ENCODE assay signal across 34 cellular contexts in the genomic region with DNA sequence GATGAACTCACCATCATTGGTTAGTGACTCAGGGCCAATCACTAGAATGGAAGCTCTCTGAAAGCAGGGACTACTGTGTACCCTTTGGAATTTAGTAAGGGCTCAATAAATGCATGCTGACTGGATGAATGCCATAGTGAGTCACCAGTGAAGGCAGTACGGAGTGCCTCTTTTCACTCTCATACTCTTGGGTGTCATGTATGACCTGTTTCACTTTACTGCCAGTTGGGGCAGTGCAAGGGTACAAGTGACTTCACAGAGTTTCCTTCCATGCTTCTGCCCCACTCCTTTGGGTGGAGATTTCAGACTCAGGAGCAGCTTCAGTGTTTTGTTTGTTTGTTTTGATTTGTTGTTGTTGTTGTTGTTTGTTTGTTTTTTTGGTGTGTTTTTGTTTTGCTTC. TPM values are rescaled to one million over a fixed set of nuclear protein-coding genes. Genes with fewer than 3 reads are reported as not detected.
"Had no signal": no experiment of that assay in that cellular context is flagged by ENCODE, and none has a peak within 500 bp of the region (broad histone marks: within the 10 kb centered on the region; RNA-seq: fewer than 3 reads in every experiment).

No MANE protein-coding gene starts in this region.

- H3K9me3 ChIP-seq: SJCRH30 had no signal

- H3K4me1 ChIP-seq: SJCRH30 had no signal

- FAIRE-seq: K562, TTC549 had no signal

- H3K27me3 ChIP-seq: SJCRH30 had no signal

- ATAC-seq: activated CD4-positive, alpha-beta T cell treated with anti-CD3 and anti-CD28 coated beads for 36 hours; activated CD4-positive, CD25-positive, alpha-beta regulatory T cell treated with anti-CD3 and anti-CD28 coated beads, Interleukin-2, amount 50 U/mL, for 24 hours; activated CD8-positive, alpha-beta T cell treated with anti-CD3 and anti-CD28 coated beads, Interleukin-2, amount 10 ng/mL, durations not matched to agents 7 days and 5 days; activated naive CD8-positive, alpha-beta T cell treated with anti-CD3 and anti-CD28 coated beads, Interleukin-2, amount 50 U/mL, for 24 hours; K562 had no signal

- H3K4me1 Mint-ChIP-seq: activated CD4-positive, alpha-beta T cell treated with anti-CD3 and anti-CD28 coated beads for 36 hours; activated CD4-positive, alpha-beta T cell treated with anti-CD3 and anti-CD28 coated beads, Interleukin-2, amount 10 ng/mL, durations not matched to agents 7 days and 5 days; activated naive CD4-positive, alpha-beta T cell treated with anti-CD3 and anti-CD28 coated beads, Interleukin-2, amount 10 ng/mL, durations not matched to agents 7 days and 5 days; activated naive CD8-positive, alpha-beta T cell treated with anti-CD3 and anti-CD28 coated beads, Interleukin-2, amount 50 U/mL, for 24 hours; central memory CD8-positive, alpha-beta T cell had no signal

- H3K36me3 Mint-ChIP-seq: activated naive CD4-positive, alpha-beta T cell treated with anti-CD3 and anti-CD28 coated beads, Interleukin-2, amount 10 ng/mL, durations not matched to agents 7 days and 5 days; activated naive CD8-positive, alpha-beta T cell had no signal

- H3K27ac ChIP-seq: cardiac muscle cell, SJCRH30, SK-N-MC had no signal

- H3K27ac Mint-ChIP-seq: activated CD4-positive, alpha-beta T cell treated with anti-CD3 and anti-CD28 coated beads for 36 hours; activated CD4-positive, alpha-beta T cell treated with anti-CD3 and anti-CD28 coated beads, Interleukin-2, amount 10 ng/mL, durations not matched to agents 7 days and 5 days; activated CD8-positive, alpha-beta T cell treated with anti-CD3 and anti-CD28 coated beads, Interleukin-2, amount 10 ng/mL, durations not matched to agents 7 days and 5 days; activated naive CD4-positive, alpha-beta T cell treated with anti-CD3 and anti-CD28 coated beads, Interleukin-2, amount 10 ng/mL, durations not matched to agents 7 days and 5 days; activated naive CD8-positive, alpha-beta T cell; activated naive CD8-positive, alpha-beta T cell treated with anti-CD3 and anti-CD28 coated beads, Interleukin-2, amount 50 U/mL, for 24 hours; activated T-cell treated with anti-CD3 and anti-CD28 coated beads, Interleukin-2, amount 50 U/mL, for 24 hours; activated T-helper 1 cell treated with anti-CD3 and anti-CD28 coated beads, Interleukin-12 subunit alpha, Interleukin-12 subunit beta, Interleukin-2, Interleukin-4 antibody, amounts not matched to agents 30 ng/mL and 10 ng/mL and 1 ng/mL, durations not matched to agents 14 hours and 24 hours and 36 hours had no signal

- H3K4me3 ChIP-seq: cardiac muscle cell, K562, SJCRH30, SK-N-MC had no signal

- H3K4me3 Mint-ChIP-seq: activated CD4-positive, alpha-beta T cell treated with anti-CD3 and anti-CD28 coated beads for 36 hours; activated CD4-positive, alpha-beta T cell treated with anti-CD3 and anti-CD28 coated beads, Interleukin-2, amount 10 ng/mL, durations not matched to agents 7 days and 5 days; activated CD8-positive, alpha-beta T cell treated with anti-CD3 and anti-CD28 coated beads, Interleukin-2, amount 10 ng/mL, durations not matched to agents 7 days and 5 days; activated naive CD4-positive, alpha-beta T cell treated with anti-CD3 and anti-CD28 coated beads, Interleukin-2, amount 10 ng/mL, durations not matched to agents 7 days and 5 days; activated naive CD8-positive, alpha-beta T cell; activated naive CD8-positive, alpha-beta T cell treated with anti-CD3 and anti-CD28 coated beads, Interleukin-2, amount 50 U/mL, for 24 hours; activated T-cell treated with anti-CD3 and anti-CD28 coated beads, Interleukin-2, amount 50 U/mL, for 24 hours; activated T-helper 1 cell treated with anti-CD3 and anti-CD28 coated beads, Interleukin-12 subunit alpha, Interleukin-12 subunit beta, Interleukin-2, Interleukin-4 antibody, amounts not matched to agents 30 ng/mL and 10 ng/mL and 1 ng/mL, durations not matched to agents 14 hours and 24 hours and 36 hours; central memory CD8-positive, alpha-beta T cell had no signal

- DNase-seq: activated CD4-positive, alpha-beta T cell treated with anti-CD3 and anti-CD28 coated beads for 36 hours; activated CD4-positive, alpha-beta T cell treated with anti-CD3 and anti-CD28 coated beads, Interleukin-2, amount 10 ng/mL, durations not matched to agents 7 days and 5 days; activated CD4-positive, alpha-beta T cell treated with anti-CD3 and anti-CD28 coated beads, Interleukin-2, amount 50 U/mL, for 48 hours; activated CD8-positive, alpha-beta T cell treated with anti-CD3 and anti-CD28 coated beads, Interleukin-2, amount 10 ng/mL, durations not matched to agents 7 days and 5 days; activated gamma-delta T cell treated with Interleukin-2 at 50 U/mL for 16 hours; activated naive CD4-positive, alpha-beta T cell treated with anti-CD3 and anti-CD28 coated beads, Interleukin-2, amount 10 ng/mL, durations not matched to agents 7 days and 5 days; activated naive CD8-positive, alpha-beta T cell treated with anti-CD3 and anti-CD28 coated beads, Interleukin-2, amount 50 U/mL, for 24 hours; activated T-cell treated with anti-CD3 and anti-CD28 coated beads, Interleukin-2, amount 50 U/mL, for 24 hours; aorta; NCI-H1048; NCI-H1105 treated with DMSO at 0.1 percent for 48 hours; NCI-H1436; NCI-H1694; NCI-H1930; NCI-H2081 treated with DMSO at 0.1 percent for 48 hours; NCI-H345; NCI-H526; NCI-H748 treated with DMSO at 0.1 percent for 48 hours; OCI-M1; SHP77; SJCRH30 had no signal

- H3K27me3 Mint-ChIP-seq: activated CD4-positive, alpha-beta T cell treated with anti-CD3 and anti-CD28 coated beads, Interleukin-2, amount 10 ng/mL, durations not matched to agents 7 days and 5 days; activated naive CD4-positive, alpha-beta T cell treated with anti-CD3 and anti-CD28 coated beads, Interleukin-2, amount 10 ng/mL, durations not matched to agents 7 days and 5 days; activated naive CD8-positive, alpha-beta T cell; activated naive CD8-positive, alpha-beta T cell treated with anti-CD3 and anti-CD28 coated beads, Interleukin-2, amount 50 U/mL, for 24 hours; central memory CD8-positive, alpha-beta T cell had no signal

- H3K9me3 Mint-ChIP-seq: activated CD4-positive, alpha-beta T cell treated with anti-CD3 and anti-CD28 coated beads, Interleukin-2, amount 10 ng/mL, durations not matched to agents 7 days and 5 days; activated naive CD4-positive, alpha-beta T cell treated with anti-CD3 and anti-CD28 coated beads, Interleukin-2, amount 10 ng/mL, durations not matched to agents 7 days and 5 days; activated naive CD8-positive, alpha-beta T cell treated with anti-CD3 and anti-CD28 coated beads, Interleukin-2, amount 50 U/mL, for 24 hours; activated T-cell treated with anti-CD3 and anti-CD28 coated beads, Interleukin-2, amount 50 U/mL, for 24 hours; activated T-helper 1 cell treated with anti-CD3 and anti-CD28 coated beads, Interleukin-12 subunit alpha, Interleukin-12 subunit beta, Interleukin-2, Interleukin-4 antibody, amounts not matched to agents 30 ng/mL and 10 ng/mL and 1 ng/mL, durations not matched to agents 14 hours and 24 hours and 36 hours had no signal

- H3K36me3 ChIP-seq: cardiac muscle cell, SJCRH30 had no signal

RNA-seq across cellular contexts. Expression of a gene that starts 57.7 kb away (rescaled TPM):
- total RNA-seq: activated CD4-positive, alpha-beta T cell treated with anti-CD3 and anti-CD28 coated beads for 36 hours; activated CD4-positive, alpha-beta T cell treated with anti-CD3 and anti-CD28 coated beads, Interleukin-2, amount 10 ng/mL, durations not matched to agents 7 days and 5 days; activated CD8-positive, alpha-beta T cell treated with anti-CD3 and anti-CD28 coated beads, Interleukin-2, amount 10 ng/mL, durations not matched to agents 7 days and 5 days; activated T-helper 1 cell treated with anti-CD3 and anti-CD28 coated beads, Interleukin-12 subunit alpha, Interleukin-12 subunit beta, Interleukin-2, Interleukin-4 antibody, amounts not matched to agents 30 ng/mL and 10 ng/mL and 1 ng/mL, durations not matched to agents 14 hours and 24 hours and 36 hours; aorta; K562; M059J; NCI-H460; RPMI7951; SJCRH30; T-helper 1 cell treated with Interleukin-12 subunit alpha and Interleukin-12 subunit beta and Interleukin-4 antibody, amounts not matched to agents 30 ng/mL and 1 ng/mL, for 36 hours; T-helper 2 cell treated with Interferon-gamma antibody and Interleukin-4, amounts not matched to agents 100 ng/mL and 5 ng/mL, for 36 hours had no signal
- polyA plus RNA-seq: aorta, cardiac muscle cell, K562 had no signal
